22 cellular contexts compared by ENCODE assay signal in the genomic region with DNA sequence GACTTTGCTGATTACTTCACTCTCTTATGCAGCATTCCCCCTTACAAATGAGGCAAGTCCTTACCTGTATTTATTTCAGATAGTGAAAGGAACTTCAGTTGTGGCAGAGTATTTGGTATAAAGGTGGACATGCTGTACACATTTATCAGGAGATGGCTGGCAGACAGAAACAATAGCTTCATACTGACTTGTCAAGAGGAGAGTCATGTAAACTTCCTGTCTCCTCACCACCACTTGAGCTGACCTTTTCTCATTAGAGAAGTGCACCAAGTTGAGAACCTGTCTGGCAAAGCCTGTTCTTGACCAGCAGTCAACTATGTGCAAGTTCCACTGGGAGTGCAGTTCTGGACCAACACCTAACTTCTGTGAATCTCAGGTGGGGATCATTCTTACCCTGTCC.
"Had no signal": no experiment of that assay in that cellular context is flagged by ENCODE, and none has a peak within 500 bp of the region (broad histone marks: within the 10 kb centered on the region; RNA-seq: fewer than 3 reads in every experiment).

No MANE protein-coding gene starts in this region.

- H3K4me3 Mint-ChIP-seq: activated B cell treated with CpG ODN at 0.5 μM for 24 hours; activated CD4-positive, alpha-beta memory T cell treated with anti-CD3 and anti-CD28 coated beads, Interleukin-2, amount 10 ng/mL, durations not matched to agents 7 days and 5 days; activated CD4-positive, alpha-beta T cell treated with anti-CD3 and anti-CD28 coated beads, Interleukin-2, amount 10 ng/mL, durations not matched to agents 24 days and 14 days; activated naive CD4-positive, alpha-beta T cell treated with anti-CD3 and anti-CD28 coated beads, Interleukin-2, amount 10 ng/mL, durations not matched to agents 7 days and 5 days; activated naive CD8-positive, alpha-beta T cell treated with anti-CD3 and anti-CD28 coated beads for 36 hours; activated T-helper 17 cell treated with anti-CD3 and anti-CD28 coated beads, Interleukin-2, amount 50 U/mL, for 72 hours; T-helper 17 cell had no signal

- H3K4me1 Mint-ChIP-seq: activated B cell treated with CpG ODN at 0.5 μM for 24 hours; activated CD4-positive, alpha-beta memory T cell treated with anti-CD3 and anti-CD28 coated beads, Interleukin-2, amount 10 ng/mL, durations not matched to agents 7 days and 5 days; activated CD4-positive, alpha-beta T cell treated with anti-CD3 and anti-CD28 coated beads, Interleukin-2, amount 10 ng/mL, durations not matched to agents 24 days and 14 days; activated naive CD4-positive, alpha-beta T cell treated with anti-CD3 and anti-CD28 coated beads, Interleukin-2, amount 10 ng/mL, durations not matched to agents 7 days and 5 days; activated naive CD8-positive, alpha-beta T cell treated with anti-CD3 and anti-CD28 coated beads for 36 hours; activated T-helper 17 cell treated with anti-CD3 and anti-CD28 coated beads, Interleukin-2, amount 50 U/mL, for 72 hours; T-helper 17 cell had no signal

- H3K27me3 Mint-ChIP-seq: activated B cell treated with CpG ODN at 0.5 μM for 24 hours; activated CD4-positive, alpha-beta memory T cell treated with anti-CD3 and anti-CD28 coated beads, Interleukin-2, amount 10 ng/mL, durations not matched to agents 7 days and 5 days; activated CD4-positive, alpha-beta T cell treated with anti-CD3 and anti-CD28 coated beads, Interleukin-2, amount 10 ng/mL, durations not matched to agents 24 days and 14 days; activated naive CD4-positive, alpha-beta T cell treated with anti-CD3 and anti-CD28 coated beads, Interleukin-2, amount 10 ng/mL, durations not matched to agents 7 days and 5 days; activated naive CD8-positive, alpha-beta T cell treated with anti-CD3 and anti-CD28 coated beads for 36 hours; activated T-helper 17 cell treated with anti-CD3 and anti-CD28 coated beads, Interleukin-2, amount 50 U/mL, for 72 hours; T-helper 17 cell had no signal

- H3K27ac Mint-ChIP-seq: activated B cell treated with CpG ODN at 0.5 μM for 24 hours; activated CD4-positive, alpha-beta memory T cell treated with anti-CD3 and anti-CD28 coated beads, Interleukin-2, amount 10 ng/mL, durations not matched to agents 7 days and 5 days; activated CD4-positive, alpha-beta T cell treated with anti-CD3 and anti-CD28 coated beads, Interleukin-2, amount 10 ng/mL, durations not matched to agents 24 days and 14 days; activated naive CD4-positive, alpha-beta T cell treated with anti-CD3 and anti-CD28 coated beads, Interleukin-2, amount 10 ng/mL, durations not matched to agents 7 days and 5 days; activated naive CD8-positive, alpha-beta T cell treated with anti-CD3 and anti-CD28 coated beads for 36 hours; activated T-helper 17 cell treated with anti-CD3 and anti-CD28 coated beads, Interleukin-2, amount 50 U/mL, for 72 hours; T-helper 17 cell had no signal

- DNase-seq: activated B cell treated with CpG ODN at 0.5 μM for 24 hours; activated CD4-positive, alpha-beta memory T cell treated with anti-CD3 and anti-CD28 coated beads, Interleukin-2, amount 10 ng/mL, durations not matched to agents 7 days and 5 days; activated CD4-positive, alpha-beta T cell treated with anti-CD3 and anti-CD28 coated beads for 1 hour; activated CD4-positive, alpha-beta T cell treated with anti-CD3 and anti-CD28 coated beads, Interleukin-2, amount 10 ng/mL, durations not matched to agents 24 days and 14 days; activated gamma-delta T cell treated with Interleukin-2 at 50 U/mL for 16 hours; activated naive CD4-positive, alpha-beta T cell treated with anti-CD3 and anti-CD28 coated beads, Interleukin-2, amount 10 ng/mL, durations not matched to agents 7 days and 5 days; activated naive CD8-positive, alpha-beta T cell treated with anti-CD3 and anti-CD28 coated beads for 36 hours; activated T-cell treated with anti-CD3 and anti-CD28 coated beads for 4 hours; activated T-cell treated with anti-CD3 and anti-CD28 coated beads, Interleukin-2, amount 50 U/mL, for 48 hours; caudate nucleus; Kasumi-1; NCI-H1048; NCI-H2029; NCI-H2107; NCI-H2171 treated with DMSO at 0.1 percent for 48 hours; NCI-H226; NCI-H526; NCI-H82; SIG-M5; T-helper 17 cell; T-helper 9 cell had no signal

- ATAC-seq: activated T-helper 17 cell treated with anti-CD3 and anti-CD28 coated beads, Interleukin-2, amount 50 U/mL, for 72 hours; T-helper 17 cell had no signal
